ENCODE assay signal across 1 cellular context in the genomic region with DNA sequence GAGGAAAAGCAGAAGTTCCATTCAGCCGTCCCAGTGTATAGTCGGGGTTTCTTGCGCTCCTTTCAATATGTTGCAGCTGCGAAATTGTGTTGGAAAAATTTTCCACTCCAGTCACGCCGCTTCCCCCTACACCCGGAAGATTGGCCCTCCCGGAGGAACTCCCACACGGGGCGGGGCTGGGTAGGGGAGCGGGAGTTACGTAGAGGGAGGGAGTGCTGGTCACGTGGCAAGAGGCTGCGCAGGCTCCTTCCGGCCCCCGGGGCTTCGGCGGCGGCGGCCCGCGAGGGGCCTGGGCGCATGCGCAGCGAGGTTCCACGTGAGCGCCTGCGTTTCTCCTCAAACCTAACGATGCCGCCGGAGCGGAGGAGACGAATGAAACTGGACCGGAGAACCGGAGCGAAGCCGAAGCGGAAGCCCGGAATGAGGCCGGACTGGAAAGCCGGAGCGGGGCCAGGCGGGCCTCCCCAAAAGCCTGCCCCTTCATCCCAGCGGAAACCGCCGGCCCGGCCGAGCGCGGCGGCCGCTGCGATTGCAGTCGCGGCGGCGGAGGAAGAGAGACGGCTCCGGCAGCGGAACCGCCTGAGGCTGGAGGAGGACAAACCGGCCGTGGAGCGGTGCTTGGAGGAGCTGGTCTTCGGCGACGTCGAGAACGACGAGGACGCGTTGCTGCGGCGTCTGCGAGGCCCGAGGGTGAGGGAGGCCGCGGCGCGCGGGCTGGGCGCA.
TF ChIP-seq lines count a peak whose summit lies in the region.

TSS of gene UTP18 (plus strand) at position 310 of the 723 bp plus-strand sequence. CDS start at position 349, 39 bp downstream.

TF ChIP-seq in K562, 482 proteins besides CTCF, POLR2A, EP300 and RAD21 (continued from another document):
- TF ChIP-seq, protein P1, sequence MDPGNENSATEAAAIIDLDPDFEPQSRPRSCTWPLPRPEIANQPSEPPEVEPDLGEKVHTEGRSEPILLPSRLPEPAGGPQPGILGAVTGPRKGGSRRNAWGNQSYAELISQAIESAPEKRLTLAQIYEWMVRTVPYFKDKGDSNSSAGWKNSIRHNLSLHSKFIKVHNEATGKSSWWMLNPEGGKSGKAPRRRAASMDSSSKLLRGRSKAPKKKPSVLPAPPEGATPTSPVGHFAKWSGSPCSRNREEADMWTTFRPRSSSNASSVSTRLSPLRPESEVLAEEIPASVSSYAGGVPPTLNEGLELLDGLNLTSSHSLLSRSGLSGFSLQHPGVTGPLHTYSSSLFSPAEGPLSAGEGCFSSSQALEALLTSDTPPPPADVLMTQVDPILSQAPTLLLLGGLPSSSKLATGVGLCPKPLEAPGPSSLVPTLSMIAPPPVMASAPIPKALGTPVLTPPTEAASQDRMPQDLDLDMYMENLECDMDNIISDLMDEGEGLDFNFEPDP (CRISPR knock-in tag; IDR thresholded peaks at IDR 0.05): no peak
- TF ChIP-seq ARID1B (IDR thresholded peaks at IDR 0.05): peak; percentile 48
- TF ChIP-seq SUPT5H (IDR thresholded peaks at IDR 0.05): peak; percentile 81
- no peak for TF ChIP-seq ADNP (tag; IDR thresholded peaks at IDR 0.05)
- TF ChIP-seq ZNF766 (CRISPR knock-in tag; conservative IDR thresholded peaks at IDR 0.05): 0 out of 2 replicates have a peak, but pooled peaks have one; percentile 7
- TF ChIP-seq FOXK2 (conservative IDR thresholded peaks at IDR 0.05 in 1 of 2, IDR thresholded peaks at IDR 0.05 in 1 of 2; ENCODE audit: low read depth in 2 of 2): peak in 1 of 2 experiments; percentile 100; a peak in 3 of 4 replicates
- TF ChIP-seq L3MBTL2 (IDR thresholded peaks at IDR 0.05): peak; percentile 98
- TF ChIP-seq, protein P2, sequence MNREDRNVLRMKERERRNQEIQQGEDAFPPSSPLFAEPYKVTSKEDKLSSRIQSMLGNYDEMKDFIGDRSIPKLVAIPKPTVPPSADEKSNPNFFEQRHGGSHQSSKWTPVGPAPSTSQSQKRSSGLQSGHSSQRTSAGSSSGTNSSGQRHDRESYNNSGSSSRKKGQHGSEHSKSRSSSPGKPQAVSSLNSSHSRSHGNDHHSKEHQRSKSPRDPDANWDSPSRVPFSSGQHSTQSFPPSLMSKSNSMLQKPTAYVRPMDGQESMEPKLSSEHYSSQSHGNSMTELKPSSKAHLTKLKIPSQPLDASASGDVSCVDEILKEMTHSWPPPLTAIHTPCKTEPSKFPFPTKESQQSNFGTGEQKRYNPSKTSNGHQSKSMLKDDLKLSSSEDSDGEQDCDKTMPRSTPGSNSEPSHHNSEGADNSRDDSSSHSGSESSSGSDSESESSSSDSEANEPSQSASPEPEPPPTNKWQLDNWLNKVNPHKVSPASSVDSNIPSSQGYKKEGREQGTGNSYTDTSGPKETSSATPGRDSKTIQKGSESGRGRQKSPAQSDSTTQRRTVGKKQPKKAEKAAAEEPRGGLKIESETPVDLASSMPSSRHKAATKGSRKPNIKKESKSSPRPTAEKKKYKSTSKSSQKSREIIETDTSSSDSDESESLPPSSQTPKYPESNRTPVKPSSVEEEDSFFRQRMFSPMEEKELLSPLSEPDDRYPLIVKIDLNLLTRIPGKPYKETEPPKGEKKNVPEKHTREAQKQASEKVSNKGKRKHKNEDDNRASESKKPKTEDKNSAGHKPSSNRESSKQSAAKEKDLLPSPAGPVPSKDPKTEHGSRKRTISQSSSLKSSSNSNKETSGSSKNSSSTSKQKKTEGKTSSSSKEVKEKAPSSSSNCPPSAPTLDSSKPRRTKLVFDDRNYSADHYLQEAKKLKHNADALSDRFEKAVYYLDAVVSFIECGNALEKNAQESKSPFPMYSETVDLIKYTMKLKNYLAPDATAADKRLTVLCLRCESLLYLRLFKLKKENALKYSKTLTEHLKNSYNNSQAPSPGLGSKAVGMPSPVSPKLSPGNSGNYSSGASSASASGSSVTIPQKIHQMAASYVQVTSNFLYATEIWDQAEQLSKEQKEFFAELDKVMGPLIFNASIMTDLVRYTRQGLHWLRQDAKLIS (CRISPR knock-in tag; IDR thresholded peaks at IDR 0.05): peak; percentile 80; the same call in 1 of the 2 replicates
- TF ChIP-seq AFF1 (IDR thresholded peaks at IDR 0.05; ENCODE audit: low read depth in 1 of 2, partially characterized antibody in 2 of 2): peak; percentile 48 to 85
- TF ChIP-seq STAT6 (CRISPR knock-in tag; IDR thresholded peaks at IDR 0.05): peak; percentile 22; the same call in 1 of the 2 replicates
- TF ChIP-seq GATAD2A (IDR thresholded peaks at IDR 0.05): no peak
- TF ChIP-seq MEIS2 (IDR thresholded peaks at IDR 0.05; ENCODE audit: partially characterized antibody): peak; percentile 91
- TF ChIP-seq TAF7 (tag; IDR thresholded peaks at IDR 0.05): peak; percentile 10; the same call in 1 of the 2 replicates
- TF ChIP-seq, protein P3, sequence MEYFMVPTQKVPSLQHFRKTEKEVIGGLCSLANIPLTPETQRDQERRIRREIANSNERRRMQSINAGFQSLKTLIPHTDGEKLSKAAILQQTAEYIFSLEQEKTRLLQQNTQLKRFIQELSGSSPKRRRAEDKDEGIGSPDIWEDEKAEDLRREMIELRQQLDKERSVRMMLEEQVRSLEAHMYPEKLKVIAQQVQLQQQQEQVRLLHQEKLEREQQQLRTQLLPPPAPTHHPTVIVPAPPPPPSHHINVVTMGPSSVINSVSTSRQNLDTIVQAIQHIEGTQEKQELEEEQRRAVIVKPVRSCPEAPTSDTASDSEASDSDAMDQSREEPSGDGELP (CRISPR knock-in tag; IDR thresholded peaks at IDR 0.05; ENCODE audit: borderline replicate concordance): peak; percentile 82; the same call in 1 of the 2 replicates
- peak; percentile 85 for TF ChIP-seq GABPA (tag; conservative IDR thresholded peaks at IDR 0.05; ENCODE audit: low read depth)
- no peak for TF ChIP-seq ZNF274 (IDR thresholded peaks at IDR 0.05; ENCODE audit: borderline replicate concordance, low read depth, low read length)
- TF ChIP-seq SMAD4 (CRISPR knock-in tag; conservative IDR thresholded peaks at IDR 0.05): peak; percentile 56; the same call in 1 of the 2 replicates
